In genomic region chr10:82245157-82245556, GRCh38 we compare ENCODE assay signal across 30 cellular contexts.
"Had no signal": no experiment of that assay in that cellular context is flagged by ENCODE, and none has a peak within 500 bp of the region (broad histone marks: within the 10 kb centered on the region; RNA-seq: fewer than 3 reads in every experiment).

No MANE protein-coding gene starts in this region.

- DNase-seq: kidney glomerular epithelial cell; left cardiac atrium; left ventricle myocardium superior; lower lobe of right lung; midbrain; mucosa of descending colon; naive thymus-derived CD4-positive, alpha-beta T cell; nucleus accumbens; pancreas; posterior cingulate gyrus; retina; right cardiac atrium; stimulated activated CD4-positive, alpha-beta T cell treated with anti-CD3 and anti-CD28 coated beads, Interleukin-12 subunit alpha, Interleukin-12 subunit beta, amount 100 ng/mL, for 4 hours; stimulated activated CD4-positive, alpha-beta T cell treated with anti-CD3 and anti-CD28 coated beads, Interleukin-15, amount 100 ng/mL, for 24 hours; stimulated activated CD4-positive, alpha-beta T cell treated with anti-CD3 and anti-CD28 coated beads, Interleukin-2, amount 100 ng/mL, for 24 hours; stimulated activated CD4-positive, alpha-beta T cell treated with anti-CD3 and anti-CD28 coated beads, Interleukin-4, amount 100 ng/mL, for 1 hour; stimulated activated naive B cell treated with anti-CD40 and anti-IgM and Interleukin-4, amounts not matched to agents 10 μg/mL and 1 μg/mL and 100 μg/mL, for 72 hours; stimulated activated naive CD8-positive, alpha-beta T cell treated with anti-CD3 and anti-CD28 coated beads, Interleukin-15, Interleukin-2, amounts not matched to agents 100 U/mL and 50 U/mL, for 24 hours; stomach; testis; thyroid gland; transverse colon; upper lobe of right lung; uterus had no signal

- H3K36me3 Mint-ChIP-seq: naive thymus-derived CD4-positive, alpha-beta T cell; natural killer cell treated with Interleukin-12 subunit alpha and Interleukin-12 subunit beta and Interleukin-15 and Interleukin-18, amount 100 ng/mL, for 72 hours; stimulated activated naive B cell treated with anti-CD40 and anti-IgM and Interleukin-4, amounts not matched to agents 10 μg/mL and 1 μg/mL and 100 μg/mL, for 72 hours had no signal

- H3K36me3 ChIP-seq: lower lobe of right lung, pancreas, prostate gland, stomach, thyroid gland, transverse colon, upper lobe of right lung, uterus had no signal

- H3K27ac Mint-ChIP-seq: naive thymus-derived CD4-positive, alpha-beta T cell; natural killer cell treated with Interleukin-12 subunit alpha and Interleukin-12 subunit beta and Interleukin-15 and Interleukin-18, amount 100 ng/mL, for 72 hours; stimulated activated naive B cell treated with anti-CD40 and anti-IgM and Interleukin-4, amounts not matched to agents 10 μg/mL and 1 μg/mL and 100 μg/mL, for 72 hours had no signal

- H3K4me1 Mint-ChIP-seq: naive thymus-derived CD4-positive, alpha-beta T cell; stimulated activated naive B cell treated with anti-CD40 and anti-IgM and Interleukin-4, amounts not matched to agents 10 μg/mL and 1 μg/mL and 100 μg/mL, for 72 hours had no signal

- H3K4me3 Mint-ChIP-seq: naive thymus-derived CD4-positive, alpha-beta T cell; natural killer cell treated with Interleukin-12 subunit alpha and Interleukin-12 subunit beta and Interleukin-15 and Interleukin-18, amount 100 ng/mL, for 72 hours; stimulated activated naive B cell treated with anti-CD40 and anti-IgM and Interleukin-4, amounts not matched to agents 10 μg/mL and 1 μg/mL and 100 μg/mL, for 72 hours had no signal

- H3K9me3 Mint-ChIP-seq: stimulated activated naive B cell treated with anti-CD40 and anti-IgM and Interleukin-4, amounts not matched to agents 10 μg/mL and 1 μg/mL and 100 μg/mL, for 72 hours had no signal

- H3K4me3 ChIP-seq: hepatocyte, lower lobe of right lung, mucosa of descending colon, pancreas, prostate gland, skin epidermis, stomach, testis, thyroid gland, transverse colon, upper lobe of right lung, uterus had no signal

- H3K4me2 ChIP-seq: hepatocyte had no signal

- H3K9me3 ChIP-seq: lower lobe of right lung, mucosa of descending colon, pancreas, prostate gland, testis, thyroid gland, transverse colon, upper lobe of right lung, uterus had no signal

- H3K79me2 ChIP-seq: hepatocyte had no signal

- H2AFZ ChIP-seq: hepatocyte had no signal

- ATAC-seq: left cardiac atrium; left lobe of liver; left ventricle myocardium superior; lower lobe of right lung; mucosa of descending colon; naive thymus-derived CD4-positive, alpha-beta T cell; natural killer cell treated with Interleukin-12 subunit alpha and Interleukin-12 subunit beta and Interleukin-15 and Interleukin-18, amount 100 ng/mL, for 72 hours; pancreas; right cardiac atrium; sciatic nerve; stimulated activated naive B cell treated with anti-CD40 and anti-IgM and Interleukin-4, amounts not matched to agents 10 μg/mL and 1 μg/mL and 100 μg/mL, for 72 hours; stimulated activated naive CD8-positive, alpha-beta T cell treated with anti-CD3 and anti-CD28 coated beads, Interleukin-15, Interleukin-2, amounts not matched to agents 100 U/mL and 50 U/mL, for 24 hours; upper lobe of right lung had no signal

- H3K4me1 ChIP-seq: lower lobe of right lung, pancreas, prostate gland, stomach, testis, thyroid gland, upper lobe of right lung, uterus had no signal

- H3K27ac ChIP-seq: hepatocyte, lower lobe of right lung, pancreas, prostate gland, skin epidermis, stomach, testis, thyroid gland, transverse colon, upper lobe of right lung, uterus had no signal

- H3K27me3 Mint-ChIP-seq: naive thymus-derived CD4-positive, alpha-beta T cell; natural killer cell treated with Interleukin-12 subunit alpha and Interleukin-12 subunit beta and Interleukin-15 and Interleukin-18, amount 100 ng/mL, for 72 hours; stimulated activated naive B cell treated with anti-CD40 and anti-IgM and Interleukin-4, amounts not matched to agents 10 μg/mL and 1 μg/mL and 100 μg/mL, for 72 hours had no signal

- H3K27me3 ChIP-seq: hepatocyte, pancreas, stomach, testis, thyroid gland, transverse colon, upper lobe of right lung, uterus had no signal
